19 cellular contexts compared by ENCODE assay signal in genomic region chr3:10365791-10366190, GRCh38. TPM values are rescaled to one million over a fixed set of nuclear protein-coding genes. Genes with fewer than 3 reads are reported as not detected.
A peak's percentile ranks its signal among the peaks of the same experiment; 100 is the strongest.
DNase-seq lines count a peak whose midpoint lies in the region; ATAC-seq and TF ChIP-seq lines count a peak whose summit lies in the region.
"Had no signal": no experiment of that assay in that cellular context is flagged by ENCODE, and none has a peak within 500 bp of the region (broad histone marks: within the 10 kb centered on the region; RNA-seq: fewer than 3 reads in every experiment).

No MANE protein-coding gene starts in this region.

- no peaks in the 10 kb centered on the region for H3K36me3 Mint-ChIP-seq in activated T-helper 17 cell treated with anti-CD3 and anti-CD28 coated beads, Interleukin-2, amount 50 U/mL, for 72 hours (ENCODE audit: low read depth)
- no peaks in the 10 kb centered on the region for H3K36me3 Mint-ChIP-seq in stimulated activated naive CD8-positive, alpha-beta T cell treated with anti-CD3 and anti-CD28 coated beads, Interleukin-15, Interleukin-2, amounts not matched to agents 100 ng/mL and 50 ng/mL, for 24 hours (ENCODE audit: low read depth)
- H3K36me3 Mint-ChIP-seq in T-helper 2 cell treated with Interferon-gamma antibody and Interleukin-4, amounts not matched to agents 5 μg/mL and 100 μg/mL, for 36 hours (ENCODE audit: low read depth): no peaks in the 10 kb centered on the region
- H3K36me3 Mint-ChIP-seq: naive B cell had no signal

- H3K27me3 Mint-ChIP-seq in activated T-helper 17 cell treated with anti-CD3 and anti-CD28 coated beads, Interleukin-2, amount 50 U/mL, for 72 hours: peaks cover 26% of the 10 kb centered on the region
- H3K27me3 Mint-ChIP-seq in stimulated activated naive CD8-positive, alpha-beta T cell treated with anti-CD3 and anti-CD28 coated beads, Interleukin-15, Interleukin-2, amounts not matched to agents 100 ng/mL and 50 ng/mL, for 24 hours: peaks cover 12% of the 10 kb centered on the region
- H3K27me3 Mint-ChIP-seq in T-helper 2 cell treated with Interferon-gamma antibody and Interleukin-4, amounts not matched to agents 5 μg/mL and 100 μg/mL, for 36 hours (ENCODE audit: low read depth): no peaks in the 10 kb centered on the region

- TF ChIP-seq CTCF in fibroblast of the aortic adventitia (IDR thresholded peaks at IDR 0.05; ENCODE audit: insufficient read depth, low read length): no peak

- DNase-seq in activated T-cell treated with anti-CD3 and anti-CD28 coated beads, Interleukin-2, amount 50 U/mL, for 48 hours: peak; percentile 38 to 42
- DNase-seq in activated T-cell treated with anti-CD3 and anti-CD28 coated beads, Interleukin-2, amount 50 U/mL, for 1 hour: no peak
- DNase-seq in fibroblast of the aortic adventitia (ENCODE audit: low read depth) (peak; percentile 63), NCI-H1105 (lab: John Stamatoyannopoulos, UW) (no peak), NCI-H524 (lab: John Stamatoyannopoulos, UW) (no peak)
- DNase-seq in T-helper 2 cell treated with Interferon-gamma antibody and Interleukin-4, amounts not matched to agents 5 μg/mL and 100 μg/mL, for 36 hours (ENCODE audit: low spot score): no peak
- DNase-seq: activated CD4-positive, alpha-beta T cell treated with anti-CD3 and anti-CD28 coated beads, Interleukin-2, amount 10 ng/mL, durations not matched to agents 7 days and 5 days; activated T-cell treated with anti-CD3 and anti-CD28 coated beads for 4 hours; Calu3; effector memory CD4-positive, alpha-beta T cell; GF-D8; naive B cell; NCI-H1694 treated with DMSO at 0.1 percent for 48 hours; NCI-H446 treated with DMSO at 0.1 percent for 48 hours; SJCRH30; stomach had no signal

- no peak overlapping the region for H3K4me3 ChIP-seq in fibroblast of the aortic adventitia (ENCODE audit: low read depth, low read length)
- H3K4me3 ChIP-seq: SJCRH30, stomach had no signal

- no peak overlapping the region for H3K27ac Mint-ChIP-seq in activated T-helper 17 cell treated with anti-CD3 and anti-CD28 coated beads, Interleukin-2, amount 50 U/mL, for 72 hours
- peak overlapping the region; percentile 12 for H3K27ac Mint-ChIP-seq in stimulated activated naive CD8-positive, alpha-beta T cell treated with anti-CD3 and anti-CD28 coated beads, Interleukin-15, Interleukin-2, amounts not matched to agents 100 ng/mL and 50 ng/mL, for 24 hours
- no peak overlapping the region for H3K27ac Mint-ChIP-seq in T-helper 2 cell treated with Interferon-gamma antibody and Interleukin-4, amounts not matched to agents 5 μg/mL and 100 μg/mL, for 36 hours
- H3K27ac Mint-ChIP-seq: activated CD4-positive, alpha-beta T cell treated with anti-CD3 and anti-CD28 coated beads, Interleukin-2, amount 10 ng/mL, durations not matched to agents 7 days and 5 days; progenitor cell of endocrine pancreas had no signal

- no peaks in the 10 kb centered on the region for H3K9me3 Mint-ChIP-seq in activated T-helper 17 cell treated with anti-CD3 and anti-CD28 coated beads, Interleukin-2, amount 50 U/mL, for 72 hours
- no peaks in the 10 kb centered on the region for H3K9me3 Mint-ChIP-seq in stimulated activated naive CD8-positive, alpha-beta T cell treated with anti-CD3 and anti-CD28 coated beads, Interleukin-15, Interleukin-2, amounts not matched to agents 100 ng/mL and 50 ng/mL, for 24 hours
- H3K9me3 Mint-ChIP-seq in T-helper 2 cell treated with Interferon-gamma antibody and Interleukin-4, amounts not matched to agents 5 μg/mL and 100 μg/mL, for 36 hours: no peaks in the 10 kb centered on the region

- H3K4me3 Mint-ChIP-seq in activated T-helper 17 cell treated with anti-CD3 and anti-CD28 coated beads, Interleukin-2, amount 50 U/mL, for 72 hours: peak overlapping the region; percentile 21
- no peak overlapping the region for H3K4me3 Mint-ChIP-seq in stimulated activated naive CD8-positive, alpha-beta T cell treated with anti-CD3 and anti-CD28 coated beads, Interleukin-15, Interleukin-2, amounts not matched to agents 100 ng/mL and 50 ng/mL, for 24 hours
- no peak overlapping the region for H3K4me3 Mint-ChIP-seq in T-helper 2 cell treated with Interferon-gamma antibody and Interleukin-4, amounts not matched to agents 5 μg/mL and 100 μg/mL, for 36 hours
- H3K4me3 Mint-ChIP-seq: activated CD4-positive, alpha-beta T cell treated with anti-CD3 and anti-CD28 coated beads, Interleukin-2, amount 10 ng/mL, durations not matched to agents 7 days and 5 days; naive B cell had no signal

- peaks cover 23% of the 10 kb centered on the region for H3K4me1 Mint-ChIP-seq in activated T-helper 17 cell treated with anti-CD3 and anti-CD28 coated beads, Interleukin-2, amount 50 U/mL, for 72 hours
- peaks cover 52% of the 10 kb centered on the region for H3K4me1 Mint-ChIP-seq in stimulated activated naive CD8-positive, alpha-beta T cell treated with anti-CD3 and anti-CD28 coated beads, Interleukin-15, Interleukin-2, amounts not matched to agents 100 ng/mL and 50 ng/mL, for 24 hours (ENCODE audit: low read depth)
- H3K4me1 Mint-ChIP-seq in T-helper 2 cell treated with Interferon-gamma antibody and Interleukin-4, amounts not matched to agents 5 μg/mL and 100 μg/mL, for 36 hours (ENCODE audit: low read depth): peaks cover 9% of the 10 kb centered on the region

- ATAC-seq in activated T-helper 17 cell treated with anti-CD3 and anti-CD28 coated beads, Interleukin-2, amount 50 U/mL, for 72 hours (replicated peaks): no peak

RNA-seq across cellular contexts. Expression of gene SEC13, which starts 44.9 kb away (rescaled TPM):
- 100 to 1,000 TPM in 1 of 2 donors, 10 to 100 TPM in 1; 69.5 to 104 TPM for total RNA-seq in activated T-helper 17 cell treated with anti-CD3 and anti-CD28 coated beads, Interleukin-2, amount 50 U/mL, for 72 hours
- 94.8 and 164 TPM in 2 replicates for total RNA-seq in fibroblast of the aortic adventitia (ENCODE audit: low replicate concordance)

Comparison
In these comparisons a context has a peak if more than half of its experiments do, and no peak if none do; other contexts are left out.
1. DNase-seq: peak in activated T-cell treated with anti-CD3 and anti-CD28 coated beads, Interleukin-2, amount 50 U/mL, for 48 hours (2 of 2) and fibroblast of the aortic adventitia (single experiment); none in activated T-cell treated with anti-CD3 and anti-CD28 coated beads, Interleukin-2, amount 50 U/mL, for 1 hour (single experiment), T-helper 2 cell treated with Interferon-gamma antibody and Interleukin-4, amounts not matched to agents 5 μg/mL and 100 μg/mL, for 36 hours (single experiment), NCI-H1105 (single experiment) and NCI-H524 (0 of 2).